ENCODE assay signal across 12 cellular contexts in genomic region chr18:77346446-77346845, GRCh38.
"Had no signal": no experiment of that assay in that cellular context is flagged by ENCODE, and none has a peak within 500 bp of the region (broad histone marks: within the 10 kb centered on the region; RNA-seq: fewer than 3 reads in every experiment).

No MANE protein-coding gene starts in this region.

- H3K9me3 Mint-ChIP-seq: stimulated activated naive CD8-positive, alpha-beta T cell treated with anti-CD3 and anti-CD28 coated beads, Interleukin-15, Interleukin-2, amounts not matched to agents 100 ng/mL and 50 ng/mL, for 24 hours had no signal

- DNase-seq: activated CD4-positive, alpha-beta T cell treated with anti-CD3 and anti-CD28 coated beads, Interleukin-2, amount 10 ng/mL, durations not matched to agents 24 days and 14 days; activated CD8-positive, alpha-beta memory T cell treated with anti-CD3 and anti-CD28 coated beads for 24 hours; activated naive CD4-positive, alpha-beta T cell treated with Interleukin-2 at 50 U/mL for 16 hours; activated naive CD8-positive, alpha-beta T cell treated with anti-CD3 and anti-CD28 coated beads, Interleukin-2, amount 50 U/mL, for 24 hours; cerebellar nuclear complex; foreskin keratinocyte; head of caudate nucleus; islet precursor cell; stimulated activated CD4-positive, alpha-beta T cell treated with anti-CD3 and anti-CD28 coated beads, Interleukin-4, amount 100 ng/mL, for 24 hours; testis had no signal

- H3K27me3 Mint-ChIP-seq: activated CD4-positive, alpha-beta T cell treated with anti-CD3 and anti-CD28 coated beads, Interleukin-2, amount 10 ng/mL, durations not matched to agents 24 days and 14 days had no signal

- ATAC-seq: activated naive CD8-positive, alpha-beta T cell treated with anti-CD3 and anti-CD28 coated beads, Interleukin-2, amount 50 U/mL, for 24 hours; foreskin keratinocyte; WTC11 had no signal

- H3K4me3 ChIP-seq: testis had no signal

- H3K27ac Mint-ChIP-seq: activated CD4-positive, alpha-beta T cell treated with anti-CD3 and anti-CD28 coated beads, Interleukin-2, amount 10 ng/mL, durations not matched to agents 24 days and 14 days; activated naive CD8-positive, alpha-beta T cell treated with anti-CD3 and anti-CD28 coated beads, Interleukin-2, amount 50 U/mL, for 24 hours; stimulated activated naive CD8-positive, alpha-beta T cell treated with anti-CD3 and anti-CD28 coated beads, Interleukin-15, Interleukin-2, amounts not matched to agents 100 ng/mL and 50 ng/mL, for 24 hours; WTC11 had no signal

- H3K27me3 ChIP-seq: foreskin keratinocyte, testis had no signal

- H3K4me3 Mint-ChIP-seq: activated CD4-positive, alpha-beta T cell treated with anti-CD3 and anti-CD28 coated beads, Interleukin-2, amount 10 ng/mL, durations not matched to agents 24 days and 14 days; activated naive CD8-positive, alpha-beta T cell treated with anti-CD3 and anti-CD28 coated beads, Interleukin-2, amount 50 U/mL, for 24 hours; stimulated activated naive CD8-positive, alpha-beta T cell treated with anti-CD3 and anti-CD28 coated beads, Interleukin-15, Interleukin-2, amounts not matched to agents 100 ng/mL and 50 ng/mL, for 24 hours; WTC11 had no signal

- H3K4me1 Mint-ChIP-seq: activated CD4-positive, alpha-beta T cell treated with anti-CD3 and anti-CD28 coated beads, Interleukin-2, amount 10 ng/mL, durations not matched to agents 24 days and 14 days had no signal
